Comparison of ENCODE assay signal across 7 cellular contexts in genomic region chr14:37571391-37571790, GRCh38. TPM values are rescaled to one million over a fixed set of nuclear protein-coding genes. Genes with fewer than 3 reads are reported as not detected.
"Had no signal": no experiment of that assay in that cellular context is flagged by ENCODE, and none has a peak within 500 bp of the region (broad histone marks: within the 10 kb centered on the region; RNA-seq: fewer than 3 reads in every experiment).

No MANE protein-coding gene starts in this region.

- H3K27ac Mint-ChIP-seq: HFFc6 had no signal

- H3K4me3 Mint-ChIP-seq: HFFc6 had no signal

- H3K9me3 Mint-ChIP-seq: HFFc6 had no signal

- H3K27ac ChIP-seq: HL-60 had no signal

- DNase-seq: GOT3, H7, HFFc6, IMR-90, KG1 had no signal

RNA-seq across cellular contexts. Expression of gene TTC6, which starts 24.0 kb away (rescaled TPM):
- total RNA-seq: HT1080 had no signal
